15 cellular contexts compared by ENCODE assay signal in genomic region chr18:9069482-9070059, GRCh38. TPM values are rescaled to one million over a fixed set of nuclear protein-coding genes. Genes with fewer than 3 reads are reported as not detected.
DNase-seq lines count a peak whose midpoint lies in the region; ATAC-seq, FAIRE-seq and TF ChIP-seq lines count a peak whose summit lies in the region.
"Had no signal": no experiment of that assay in that cellular context is flagged by ENCODE, and none has a peak within 500 bp of the region (broad histone marks: within the 10 kb centered on the region; RNA-seq: fewer than 3 reads in every experiment).

No MANE protein-coding gene starts in this region.

- H3K27me3 Mint-ChIP-seq in activated CD4-positive, alpha-beta T cell treated with anti-CD3 and anti-CD28 coated beads for 36 hours: no peaks in the 10 kb centered on the region
- H3K27me3 Mint-ChIP-seq: naive thymus-derived CD4-positive, alpha-beta T cell had no signal

- H3K4me3 ChIP-seq in Karpas-422 (ENCODE audit: low read length) (no peak overlapping the region), GM12878 (peak overlapping the region; percentile 20; the same call in 1 of the 2 replicates), skeletal muscle tissue (ENCODE audit: low read length in 3 of 3) (peak overlapping the region in 2 of 3 donors; percentile 13 to 32)

- RAD21 ChIA-PET in GM12878 (lab: Charles Lee; ENCODE audit: unreplicated experiment): interaction anchor here (0.6 to 1.3 kb wide), 3 partner anchors 13 to 80 kb away, joined by 3 to 5 read pairs (median 3); no protein-coding TSS in a partner anchor

- no peaks in the 10 kb centered on the region for H3K9me3 Mint-ChIP-seq in activated CD4-positive, alpha-beta T cell treated with anti-CD3 and anti-CD28 coated beads for 36 hours (ENCODE audit: low read depth)

- H3K27me3 ChIP-seq in Karpas-422 (ENCODE audit: low read length) (no peaks in the 10 kb centered on the region), GM12878 (replicated peaks in 1 of 2; ENCODE audit: control insufficient read depth in 2 of 2, insufficient read depth in 2 of 2, low read length in 1 of 2) (no peaks in the 10 kb centered on the region), skeletal muscle tissue (ENCODE audit: control insufficient read depth in 3 of 3, insufficient read depth in 3 of 3, low read length in 3 of 3) (no peaks in the 10 kb centered on the region)

- H3K4me2 ChIP-seq in Karpas-422 (ENCODE audit: low read depth, low read length, poor library complexity, severe bottlenecking) (peak overlapping the region; percentile 38), GM12878 (ENCODE audit: control insufficient read depth, insufficient read depth) (peak overlapping the region; percentile 44)

- H3K4me3 Mint-ChIP-seq in activated CD4-positive, alpha-beta T cell treated with anti-CD3 and anti-CD28 coated beads for 36 hours: no peak overlapping the region
- H3K4me3 Mint-ChIP-seq: naive thymus-derived CD4-positive, alpha-beta T cell had no signal

- H3K36me3 ChIP-seq in Karpas-422 (ENCODE audit: insufficient read depth, low read length) (no peaks in the 10 kb centered on the region), GM12878 (ENCODE audit: control insufficient read depth in 2 of 2, insufficient read depth in 2 of 2, low read length in 1 of 2) (no peaks in the 10 kb centered on the region), skeletal muscle tissue (ENCODE audit: control insufficient read depth in 3 of 3, insufficient read depth in 3 of 3, low read length in 3 of 3) (no peaks in the 10 kb centered on the region)

- SMC1A ChIA-PET in GM12878 (lab: Charles Lee; ENCODE audit: uncharacterized antibody, unreplicated experiment): interaction anchor here (0.5 to 2.1 kb wide), 8 partner anchors 12 to 110 kb away, joined by 3 to 7 read pairs (median 4); no protein-coding TSS in a partner anchor

- TF ChIP-seq RAD21 in GM12878 (IDR thresholded peaks at IDR 0.05; ENCODE audit: insufficient read depth, low read depth, low read length): no peak

- H3K9me2 ChIP-seq in Karpas-422 (replicated peaks; ENCODE audit: insufficient read depth, low read length): no peaks in the 10 kb centered on the region

- 7% methylated on average over 12 of the region's 12 CpGs for WGBS in GM12878 (ENCODE audit: insufficient coverage, insufficient replicate concordance, low lambda C conversion rate, missing lambda C conversion rate)

- intact Hi-C loops in activated CD4-positive, alpha-beta T cell treated with anti-CD3 and anti-CD28 coated beads for 36 hours (cut with DNase I, micrococcal nuclease): loop anchor here (5.0 kb wide), 3 partner anchors 263 to 448 kb away; partner anchors contain the start of gene TWSG1 (in 1 of the 2)
- intact Hi-C loops in GM12878 (cut with micrococcal nuclease; ENCODE audit: unreplicated experiment): loop anchor here (5.0 kb wide), 2 partner anchors 48 to 283 kb away; no protein-coding TSS in a partner anchor

- peaks cover 21% of the 10 kb centered on the region for H3K4me1 Mint-ChIP-seq in activated CD4-positive, alpha-beta T cell treated with anti-CD3 and anti-CD28 coated beads for 36 hours

- H3K27ac Mint-ChIP-seq in activated CD4-positive, alpha-beta T cell treated with anti-CD3 and anti-CD28 coated beads for 36 hours: peak overlapping the region; percentile 40
- H3K27ac Mint-ChIP-seq: naive thymus-derived CD4-positive, alpha-beta T cell had no signal

- H3K9ac ChIP-seq in Karpas-422 (ENCODE audit: low read length) (no peak overlapping the region), GM12878 (ENCODE audit: control insufficient read depth, insufficient read depth, low read length) (peak overlapping the region; percentile 27; the same call in 1 of the 2 replicates), skeletal muscle tissue (ENCODE audit: low read depth in 1 of 3, low read length in 3 of 3) (peak overlapping the region; percentile 50 to 63 (median 50))

- ATAC-seq in activated CD4-positive, alpha-beta T cell treated with anti-CD3 and anti-CD28 coated beads for 36 hours: no peak
- ATAC-seq in GM12878: peak; percentile 28
- no peak for ATAC-seq in GM21717 (IDR thresholded peaks at IDR 0.05; ENCODE audit: unreplicated experiment)
- ATAC-seq in GM19467 (IDR thresholded peaks at IDR 0.05; ENCODE audit: unreplicated experiment): no peak
- ATAC-seq: naive thymus-derived CD4-positive, alpha-beta T cell; Panc1 had no signal

- no peak for TF ChIP-seq POLR2A in GM12878 (IDR thresholded peaks at IDR 0.05; ENCODE audit: low read depth, low read length)

- no peaks in the 10 kb centered on the region for H3K9me3 ChIP-seq in Karpas-422 (ENCODE audit: low read length)
- H3K9me3 ChIP-seq in GM12878 (replicated peaks; ENCODE audit: control insufficient read depth, insufficient read depth, low read length): no peaks in the 10 kb centered on the region
- H3K9me3 ChIP-seq in skeletal muscle tissue (ENCODE audit: control insufficient read depth in 3 of 3, low read length in 3 of 3): no peaks in the 10 kb centered on the region

- H3K79me2 ChIP-seq in Karpas-422 (ENCODE audit: low read length): no peaks in the 10 kb centered on the region
- no peaks in the 10 kb centered on the region for H3K79me2 ChIP-seq in GM12878 (ENCODE audit: control insufficient read depth, insufficient read depth, low read length)

- POLR2A ChIA-PET in activated CD4-positive, alpha-beta T cell treated with anti-CD3 and anti-CD28 coated beads for 36 hours (lab: Charles Lee): no interaction called here
- POLR2A ChIA-PET in GM12878 (lab: Charles Lee): interaction anchor here (0.7 to 2.9 kb wide), 3 partner anchors 13 to 68 kb away, joined by 3 to 10 read pairs (median 7); no protein-coding TSS in a partner anchor

- TF ChIP-seq CTCF in GM12878 (IDR thresholded peaks at IDR 0.05 in 2 of 3, conservative IDR thresholded peaks at IDR 0.05 in 1 of 3; ENCODE audit: control insufficient read depth in 2 of 3, extremely low read depth in 1 of 3, insufficient read depth in 1 of 3, low read depth in 3 of 3, low read length in 3 of 3): no peak

- FAIRE-seq in GM12878 (lab: Jason Lieb, UNC): no peak

- BruUV-seq in GM12878 (replicated peaks; lab: Mats Ljungman, UMichigan): no TSS peak

- H3K4me1 ChIP-seq in Karpas-422 (ENCODE audit: low read length): peaks cover 17% of the 10 kb centered on the region
- H3K4me1 ChIP-seq in GM12878 (ENCODE audit: control insufficient read depth, insufficient read depth, low read length): peaks cover 54% of the 10 kb centered on the region
- H3K4me1 ChIP-seq in skeletal muscle tissue (ENCODE audit: control insufficient read depth in 3 of 3, insufficient read depth in 3 of 3, low read length in 3 of 3): peaks cover 6 to 7% (median 6%) of the 10 kb centered on the region in 3 donors

- H2AFZ ChIP-seq in Karpas-422 (ENCODE audit: low read length): peak overlapping the region; percentile 57; the same call in 1 of the 2 replicates
- peak overlapping the region; percentile 48 for H2AFZ ChIP-seq in GM12878 (ENCODE audit: control insufficient read depth, low read depth, low read length)

- in situ Hi-C loops in GM12878 (cut with MboI): loop anchor here (5.0 to 10.0 kb wide), 2 partner anchors 68 to 265 kb away; partner anchors contain the start of genes ANKRD12 and TWSG1

- H4K20me1 ChIP-seq in Karpas-422 (ENCODE audit: insufficient read depth, low read depth, low read length) (no peaks in the 10 kb centered on the region), GM12878 (ENCODE audit: control insufficient read depth, insufficient read depth) (no peaks in the 10 kb centered on the region)

- no peak overlapping the region for H3K27ac ChIP-seq in Karpas-422 (ENCODE audit: low read length)
- H3K27ac ChIP-seq in GM12878 (ENCODE audit: control insufficient read depth, insufficient read depth): peak overlapping the region; percentile 96
- no peak overlapping the region for H3K27ac ChIP-seq in skeletal muscle tissue (ENCODE audit: low read depth, low read length)
- H3K27ac ChIP-seq: HL-60 had no signal

- H3K36me3 Mint-ChIP-seq in activated CD4-positive, alpha-beta T cell treated with anti-CD3 and anti-CD28 coated beads for 36 hours (ENCODE audit: low read depth): no peaks in the 10 kb centered on the region

- no peak for DNase-seq in activated CD4-positive, alpha-beta T cell treated with anti-CD3 and anti-CD28 coated beads for 36 hours
- no peak for DNase-seq in activated CD4-positive, alpha-beta T cell treated with anti-CD3 and anti-CD28 coated beads for 4 hours
- DNase-seq in Karpas-422 (no peak), GM12878 (ENCODE audit: low read depth, low spot score) (peak; percentile 66), putamen (ENCODE audit: low spot score) (no peak)
- DNase-seq: activated gamma-delta T cell treated with Interleukin-2 at 50 U/mL for 16 hours; central memory CD4-positive, alpha-beta T cell; naive thymus-derived CD4-positive, alpha-beta T cell; NCI-H1694; stimulated activated CD4-positive, alpha-beta T cell treated with anti-CD3 and anti-CD28 coated beads, Interleukin-15, amount 100 ng/mL, for 24 hours had no signal

- TF ChIP-seq EP300 in GM12878 (IDR thresholded peaks at IDR 0.05; ENCODE audit: borderline replicate concordance in 1 of 2, control insufficient read depth in 1 of 2, low read depth in 2 of 2, low read length in 2 of 2): peak; percentile 47 to 56; a peak in 2 of 4 replicates

- CTCF ChIA-PET in activated CD4-positive, alpha-beta T cell treated with anti-CD3 and anti-CD28 coated beads for 36 hours (lab: Charles Lee): interaction anchor here (0.7 to 1.4 kb wide), 3 partner anchors 13 to 397 kb away, joined by 3 to 4 read pairs (median 3); no protein-coding TSS in a partner anchor
- CTCF ChIA-PET in GM12878 (lab: Yijun Ruan, JAX): interaction anchor here (0.5 to 6.4 kb wide), 3 partner anchors 13 to 147 kb away, joined by 5 to 79 read pairs (median 10); partner anchors contain the start of gene ANKRD12

RNA-seq across cellular contexts. Expression of gene NDUFV2, which starts 32.9 kb away (rescaled TPM):
- total RNA-seq in activated CD4-positive, alpha-beta T cell treated with anti-CD3 and anti-CD28 coated beads for 36 hours: 100 to 1,000 TPM; 331 to 372 TPM
- total RNA-seq in Karpas-422 (2014; rRNA removed; shearing (Covaris generic); ENCODE audit: low replicate concordance): 88.7 and 139 TPM in 2 replicates
- total RNA-seq in GM12878 (2013; cell fraction: nucleolus; rRNA removed): 299 and 306 TPM in 2 replicates
- total RNA-seq in GM12878 (2014; rRNA removed) (321 and 329 TPM in 2 replicates), GM12878 (2014; rRNA removed; fragmentation: Illumina TruSeq; extraction: Trizol) (278 and 282 TPM in 2 replicates), GM12878 (2021) (254 and 267 TPM in 2 replicates), skeletal muscle tissue (124 TPM)
- 211 TPM for polyA plus RNA-seq in GM12878 (2011; ENCODE audit: low read depth)
- polyA plus RNA-seq in GM12878 (2011; rRNA removed) (236 and 300 TPM in 2 replicates), GM12878 (2014; fragmentation: Illumina TruSeq; extraction: Trizol) (290 and 321 TPM in 2 replicates), GM12878 (2014; fragmentation: Nextera tagmentation; extraction: Ambion mirVana) (100 to 1,000 TPM; 409 to 471 TPM), GM12878 (2014; rRNA removed) (281 and 302 TPM in 2 replicates), GM12878 (2016; fragmentation: Nextera tagmentation; extraction: Ambion mirVana) (100 to 1,000 TPM; 584 to 590 TPM)
- polyA plus RNA-seq in GM12878 (2011; cell fraction: cytosol; rRNA removed): 110 and 117 TPM in 2 replicates
- 87.7 and 96.6 TPM in 2 replicates for polyA plus RNA-seq in GM12878 (2011; cell fraction: nucleus; rRNA removed)
- polyA plus RNA-seq in GM12878 (2012): 189 and 202 TPM in 2 replicates
- polyA minus RNA-seq in GM12878 (2011; rRNA and poly(A)+ RNA removed): 68.0 and 81.6 TPM in 2 replicates
- polyA minus RNA-seq in GM12878 (2011; cell fraction: cytosol; rRNA and poly(A)+ RNA removed): 19.5 and 28.3 TPM in 2 replicates
- 85.4 and 121 TPM in 2 replicates for polyA minus RNA-seq in GM12878 (2011; cell fraction: nucleus; rRNA and poly(A)+ RNA removed)
